Comparison of ENCODE assay signal across 1 cellular context in the genomic region with DNA sequence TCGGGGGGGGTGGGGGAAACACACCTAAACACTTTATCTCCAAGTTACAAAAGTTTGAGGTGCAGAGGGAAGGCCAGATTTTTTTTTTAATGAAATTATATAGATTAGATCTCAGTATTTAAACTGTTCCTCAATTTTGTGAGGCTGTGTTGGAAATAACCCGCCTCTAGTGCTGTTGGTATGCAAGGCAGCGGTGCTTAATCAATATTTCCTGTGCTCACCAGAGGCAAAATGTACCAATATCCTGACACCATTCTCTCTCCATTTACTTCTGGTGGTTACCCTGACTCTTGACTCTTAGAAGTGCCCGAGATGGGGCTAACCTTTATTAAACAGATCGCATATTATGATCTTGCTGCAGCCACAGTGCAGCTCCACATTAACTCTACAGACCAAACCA.
TF ChIP-seq lines count a peak whose summit lies in the region.

No MANE protein-coding gene starts in this region.

TF ChIP-seq in IMR-90, 13 proteins besides CTCF, POLR2A, EP300 and RAD21 (continued from another document):
- TF ChIP-seq, protein P1, sequence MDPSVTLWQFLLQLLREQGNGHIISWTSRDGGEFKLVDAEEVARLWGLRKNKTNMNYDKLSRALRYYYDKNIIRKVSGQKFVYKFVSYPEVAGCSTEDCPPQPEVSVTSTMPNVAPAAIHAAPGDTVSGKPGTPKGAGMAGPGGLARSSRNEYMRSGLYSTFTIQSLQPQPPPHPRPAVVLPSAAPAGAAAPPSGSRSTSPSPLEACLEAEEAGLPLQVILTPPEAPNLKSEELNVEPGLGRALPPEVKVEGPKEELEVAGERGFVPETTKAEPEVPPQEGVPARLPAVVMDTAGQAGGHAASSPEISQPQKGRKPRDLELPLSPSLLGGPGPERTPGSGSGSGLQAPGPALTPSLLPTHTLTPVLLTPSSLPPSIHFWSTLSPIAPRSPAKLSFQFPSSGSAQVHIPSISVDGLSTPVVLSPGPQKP (IDR thresholded peaks at IDR 0.05; ENCODE audit: borderline replicate concordance, low read depth, low read length) = no peak
- TF ChIP-seq FOS (IDR thresholded peaks at IDR 0.05; ENCODE audit: low read depth, low read length) (no peak), RCOR1 (IDR thresholded peaks at IDR 0.05; ENCODE audit: insufficient replicate concordance, low read length) (no peak), CEBPB (IDR thresholded peaks at IDR 0.05; ENCODE audit: low read depth, low read length) (no peak), RFX5 (IDR thresholded peaks at IDR 0.05; ENCODE audit: low read depth, low read length) (no peak), MXI1 (IDR thresholded peaks at IDR 0.05; ENCODE audit: borderline replicate concordance, low read depth, low read length) (no peak), SMC3 (IDR thresholded peaks at IDR 0.05; ENCODE audit: low read depth, low read length) (no peak), MAZ (IDR thresholded peaks at IDR 0.05; ENCODE audit: borderline replicate concordance, low read depth, low read length) (no peak), BHLHE40 (IDR thresholded peaks at IDR 0.05; ENCODE audit: low read depth, low read length) (no peak), NFE2L2 (IDR thresholded peaks at IDR 0.05; ENCODE audit: low read depth, low read length) (no peak), CHD1 (IDR thresholded peaks at IDR 0.05; ENCODE audit: low read depth, low read length) (no peak)
- TF ChIP-seq, protein P2, sequence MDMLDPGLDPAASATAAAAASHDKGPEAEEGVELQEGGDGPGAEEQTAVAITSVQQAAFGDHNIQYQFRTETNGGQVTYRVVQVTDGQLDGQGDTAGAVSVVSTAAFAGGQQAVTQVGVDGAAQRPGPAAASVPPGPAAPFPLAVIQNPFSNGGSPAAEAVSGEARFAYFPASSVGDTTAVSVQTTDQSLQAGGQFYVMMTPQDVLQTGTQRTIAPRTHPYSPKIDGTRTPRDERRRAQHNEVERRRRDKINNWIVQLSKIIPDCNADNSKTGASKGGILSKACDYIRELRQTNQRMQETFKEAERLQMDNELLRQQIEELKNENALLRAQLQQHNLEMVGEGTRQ (IDR thresholded peaks at IDR 0.05; ENCODE audit: low read depth, low read length) = no peak
TF ChIP-seq in IMR-90: peak in this region for 0.
